Comparison of ENCODE assay signal across 14 cellular contexts in genomic region chr18:28078298-28078697, GRCh38.
"Had no signal": no experiment of that assay in that cellular context is flagged by ENCODE, and none has a peak within 500 bp of the region (broad histone marks: within the 10 kb centered on the region; RNA-seq: fewer than 3 reads in every experiment).

No MANE protein-coding gene starts in this region.

- H3K36me3 ChIP-seq: colonic mucosa, stomach had no signal

- H3K4me1 ChIP-seq: colonic mucosa, stomach had no signal

- DNase-seq: activated effector memory CD4-positive, alpha-beta T cell treated with anti-CD3 and anti-CD28 coated beads, Interleukin-2, amount 50 U/mL, for 16 hours; activated T-cell treated with anti-CD3 and anti-CD28 coated beads, Interleukin-2, amount 50 U/mL, for 24 hours; colonic mucosa; effector CD4-positive, alpha-beta T cell; mucosa of descending colon; natural killer cell; stimulated activated CD4-positive, alpha-beta T cell treated with anti-CD3 and anti-CD28 coated beads, Interleukin-4, amount 100 ng/mL, for 24 hours; stomach had no signal

- ATAC-seq: activated CD4-positive, CD25-positive, alpha-beta regulatory T cell treated with anti-CD3 and anti-CD28 coated beads, Interleukin-2, amount 50 U/mL, for 24 hours; mucosa of descending colon; natural killer cell had no signal

- H3K9me3 ChIP-seq: colonic mucosa, mucosa of descending colon, stomach had no signal

- H3K4me3 ChIP-seq: colonic mucosa, lung, mucosa of descending colon, stomach had no signal

- H3K27ac Mint-ChIP-seq: activated naive CD8-positive, alpha-beta T cell; activated T-cell treated with anti-CD3 and anti-CD28 coated beads, Interleukin-2, amount 50 U/mL, for 24 hours; natural killer cell had no signal

- H3K27me3 Mint-ChIP-seq: activated naive CD8-positive, alpha-beta T cell; activated T-cell treated with anti-CD3 and anti-CD28 coated beads, Interleukin-2, amount 50 U/mL, for 24 hours had no signal

- H3K4me1 Mint-ChIP-seq: natural killer cell had no signal

- H3K9me3 Mint-ChIP-seq: natural killer cell had no signal

- H3K36me3 Mint-ChIP-seq: activated naive CD8-positive, alpha-beta T cell; natural killer cell had no signal

- H3K27ac ChIP-seq: colonic mucosa, stomach had no signal

- FAIRE-seq: bronchial epithelial cell, frontal cortex, urothelium cell line had no signal

- H3K27me3 ChIP-seq: colonic mucosa, stomach had no signal

- H3K4me3 Mint-ChIP-seq: activated naive CD8-positive, alpha-beta T cell; activated T-cell treated with anti-CD3 and anti-CD28 coated beads, Interleukin-2, amount 50 U/mL, for 24 hours; natural killer cell had no signal
